ENCODE assay signal across 1 cellular context in the genomic region with DNA sequence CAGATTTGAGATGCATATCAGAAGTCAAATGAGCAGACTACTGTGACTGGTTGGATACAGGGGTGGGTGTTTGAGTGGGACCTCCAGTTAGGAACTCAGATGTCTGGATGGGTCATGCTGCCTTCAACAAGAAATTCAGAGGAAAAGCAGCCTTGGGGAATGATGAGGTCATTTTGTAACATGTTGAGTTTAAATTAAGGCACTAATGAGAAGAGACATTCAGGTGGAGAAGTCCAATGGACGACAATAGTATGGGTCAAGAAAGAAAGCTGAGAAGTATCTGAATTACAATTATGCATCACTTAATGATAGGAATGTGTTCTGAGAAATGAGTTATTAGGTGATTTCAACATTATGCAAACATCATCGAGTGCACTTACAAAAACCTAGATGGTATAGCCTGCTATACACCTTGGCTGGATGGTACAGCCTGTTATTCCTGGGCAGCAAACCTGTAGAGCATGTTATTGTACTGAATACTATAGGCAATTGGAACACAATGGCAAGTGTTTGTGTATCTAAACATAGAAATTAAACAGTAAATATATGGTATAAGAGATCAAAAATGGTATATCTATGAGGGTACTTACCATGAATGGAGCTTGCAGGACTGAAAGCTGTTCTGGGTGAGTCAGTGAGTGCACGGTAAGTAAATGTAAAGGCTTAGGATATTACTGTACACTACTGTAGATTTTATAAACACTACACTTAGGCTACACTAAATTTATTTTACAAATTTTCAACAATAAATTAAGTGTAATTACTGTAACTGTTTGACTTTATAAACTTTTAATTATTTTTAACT.
TF ChIP-seq lines count a peak whose summit lies in the region.

No MANE protein-coding gene starts in this region.

TF ChIP-seq in A549, 52 proteins besides CTCF, POLR2A, EP300 and RAD21 (continued from another document):
- no peak for TF ChIP-seq REST (IDR thresholded peaks at IDR 0.05)
- TF ChIP-seq ZSCAN20 (CRISPR knock-in tag; IDR thresholded peaks at IDR 0.05): no peak
- TF ChIP-seq RNF2 (IDR thresholded peaks at IDR 0.05; ENCODE audit: borderline replicate concordance, low read depth): no peak
